Comparison of ENCODE assay signal across 8 cellular contexts in the genomic region with DNA sequence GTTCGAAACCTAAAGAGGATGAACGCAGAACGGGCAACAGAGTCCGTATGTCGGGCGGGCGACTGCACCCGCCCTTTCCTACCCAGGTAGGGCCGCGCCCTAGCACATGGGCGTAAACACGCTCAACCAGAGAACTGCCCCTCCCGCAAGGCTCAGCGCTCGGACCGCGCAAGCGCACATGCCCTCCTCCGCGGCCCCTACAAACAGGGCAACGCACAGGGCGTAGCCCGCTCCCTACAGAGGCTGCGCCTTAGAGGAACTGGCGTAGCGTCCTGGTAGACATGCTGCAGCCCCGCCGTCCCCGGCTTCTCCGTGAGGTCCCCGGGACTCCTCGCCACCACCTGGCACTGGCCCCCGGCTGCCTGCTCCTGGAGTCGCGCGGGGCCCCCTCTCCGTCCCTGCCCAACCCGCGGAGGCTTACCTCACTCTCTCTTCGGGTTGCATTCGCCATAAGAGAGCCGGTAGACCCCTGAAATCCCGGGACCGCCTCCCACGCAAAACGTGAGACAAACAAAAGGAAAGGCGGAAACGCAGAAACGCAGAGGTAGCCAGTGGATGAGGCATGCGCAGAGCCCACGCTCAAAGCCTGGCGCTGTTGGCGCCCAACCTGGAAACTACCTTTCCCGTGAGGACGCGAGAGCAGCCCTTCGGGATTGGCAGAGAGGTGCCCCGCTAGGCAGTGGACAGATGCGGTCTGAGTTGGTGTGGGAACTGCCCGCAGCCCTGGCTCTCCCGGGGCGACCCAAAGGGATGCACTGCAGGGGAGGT. TPM values are rescaled to one million over a fixed set of nuclear protein-coding genes. Genes with fewer than 3 reads are reported as not detected.
A peak's percentile ranks its signal among the peaks of the same experiment; 100 is the strongest.
DNase-seq lines count a peak whose midpoint lies in the region; ATAC-seq and TF ChIP-seq lines count a peak whose summit lies in the region.

A gene (minus strand): TSS at position 518 of the 768 bp plus-strand sequence. CDS start 1,642 bp downstream, outside the sequence.

- H3K4me1 Mint-ChIP-seq in CD4-positive, alpha-beta T cell (ENCODE audit: low read depth), result peaks cover 52% of the 10 kb centered on the region

- DNase-seq in CD4-positive, alpha-beta T cell, result peak; percentile 89 to 95 (median 94)
- DNase-seq in NCI-H82 (lab: John Stamatoyannopoulos, UW), result peak; percentile 97
- DNase-seq in activated CD4-positive, alpha-beta T cell treated with anti-CD3 and anti-CD28 coated beads, Interleukin-2, amount 50 U/mL, for 4 hours, result peak; percentile 90 to 93
- peak; percentile 94 for DNase-seq in dermis microvascular lymphatic vessel endothelial cell (ENCODE audit: low read depth in 2 of 2)
- peak; percentile 97 to 98 (median 98) for DNase-seq in right lobe of liver
- peak; percentile 96 for DNase-seq in stimulated activated CD4-positive, alpha-beta T cell treated with anti-CD3 and anti-CD28 coated beads, Interleukin-4, amount 100 ng/mL, for 24 hours

- H3K36me3 Mint-ChIP-seq in CD4-positive, alpha-beta T cell (ENCODE audit: low read depth), result peaks cover 52% of the 10 kb centered on the region

- CTCF ChIA-PET in CD4-positive, alpha-beta T cell (lab: Charles Lee), result no interaction called here

- H3K27ac Mint-ChIP-seq in CD4-positive, alpha-beta T cell, result peak within 1 kb of the TSS; percentile 97

- H3K9me3 ChIP-seq in CD4-positive, alpha-beta T cell (ENCODE audit: control insufficient read depth, low read length), result no peaks in the 10 kb centered on the region
- no peaks in the 10 kb centered on the region for H3K9me3 ChIP-seq in right lobe of liver

- no peaks in the 10 kb centered on the region for H3K36me3 ChIP-seq in right lobe of liver

- peak; percentile 83 for TF ChIP-seq POLR2A in right lobe of liver (IDR thresholded peaks at IDR 0.05)

- ATAC-seq in CD4-positive, alpha-beta T cell (ENCODE audit: poor library complexity), result peak; percentile 91
- ATAC-seq in GM19452 (IDR thresholded peaks at IDR 0.05; ENCODE audit: unreplicated experiment), result peak; percentile 95
- peak; percentile 88 for ATAC-seq in HG03575 (IDR thresholded peaks at IDR 0.05; ENCODE audit: extremely low read depth, insufficient number of reproducible peaks, low FRiP score, unreplicated experiment)
- peak; percentile 91 to 96 (median 94) for ATAC-seq in right lobe of liver

- no peaks in the 10 kb centered on the region for H3K9me3 Mint-ChIP-seq in CD4-positive, alpha-beta T cell

- WGBS in right lobe of liver (ENCODE audit: insufficient coverage, low coverage, low lambda C conversion rate, missing lambda C conversion rate), result 2% methylated on average over 22 of the region's 62 CpGs

- POLR2A ChIA-PET in CD4-positive, alpha-beta T cell (lab: Charles Lee), result interaction anchor here (0.8 to 1.7 kb wide), 8 partner anchors 18 to 1011 kb away, joined by 3 to 8 read pairs (median 5); a partner anchor contains a TSS

- no peak for TF ChIP-seq CTCF in CD4-positive, alpha-beta T cell (IDR thresholded peaks at IDR 0.05)
- peak in 1 of 4 donors; percentile 4 for TF ChIP-seq CTCF in right lobe of liver (IDR thresholded peaks at IDR 0.05)

- intact Hi-C loops in CD4-positive, alpha-beta T cell (cut with DNase I, micrococcal nuclease), result loop anchor here (2.0 to 5.0 kb wide), 4 partner anchors 85 to 1009 kb away; a partner anchor contains a TSS
- intact Hi-C loops in right lobe of liver (cut with DNase I), result no loop called here

- H3K4me3 ChIP-seq in right lobe of liver, result peak within 1 kb of the TSS; percentile 66 to 82 (median 75)

- peak within 1 kb of the TSS; percentile 96 for H3K4me3 Mint-ChIP-seq in CD4-positive, alpha-beta T cell

- H3K4me1 ChIP-seq in right lobe of liver, result peaks cover 0 to 13% (median 3%) of the 10 kb centered on the region in 4 donors

- peak within 1 kb of the TSS; percentile 91 for H3K27ac ChIP-seq in CD4-positive, alpha-beta T cell (ENCODE audit: low read depth, low read length)
- H3K27ac ChIP-seq in right lobe of liver, result peak within 1 kb of the TSS; percentile 89 to 98 (median 97)

- H3K27me3 ChIP-seq in CD4-positive, alpha-beta T cell (ENCODE audit: control insufficient read depth, insufficient read depth, low read length), result no peaks in the 10 kb centered on the region
- no peaks in the 10 kb centered on the region for H3K27me3 ChIP-seq in right lobe of liver

- H3K27me3 Mint-ChIP-seq in CD4-positive, alpha-beta T cell, result no peaks in the 10 kb centered on the region

RNA-seq across cellular contexts. Expression of the gene that starts here (rescaled TPM):
- 10 to 100 TPM; 26.6 to 27.0 TPM for total RNA-seq in CD4-positive, alpha-beta T cell
- total RNA-seq in dermis microvascular lymphatic vessel endothelial cell, result 11.3 and 21.7 TPM in 2 replicates
- 10 to 100 TPM in 3 of 6 experiments, 1 to 10 TPM in 3; 6.1 to 22.1 (median 13.2) TPM for total RNA-seq in right lobe of liver

Comparison
In these comparisons a context has a peak if more than half of its experiments do, and no peak if none do; other contexts are left out.
1. Peak in every context shown above with its lines: DNase-seq, ATAC-seq, H3K4me3 ChIP-seq and H3K27ac ChIP-seq.
2. intact Hi-C loops: an anchor here in CD4-positive, alpha-beta T cell (2.0 to 5.0 kb wide); none called in right lobe of liver.